ENCODE assay signal across 10 cellular contexts in the genomic region with DNA sequence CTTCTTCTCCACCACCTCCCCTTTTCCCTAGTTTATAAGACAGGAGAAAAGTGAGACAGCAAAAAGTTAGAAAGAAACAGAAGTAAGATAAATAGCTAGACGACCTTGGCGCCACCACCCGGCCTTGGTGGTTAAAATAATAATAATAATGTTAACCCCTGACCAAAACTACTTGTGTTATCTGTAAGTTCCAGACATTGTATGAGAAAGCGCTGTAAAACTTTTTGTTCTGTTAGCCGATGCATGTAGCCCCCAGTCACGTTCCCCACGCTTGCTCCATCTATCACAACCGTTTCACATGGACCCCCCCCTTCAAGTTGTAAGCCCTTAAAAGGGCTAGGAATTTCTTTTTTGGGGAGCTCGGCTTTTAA. TPM values are rescaled to one million over a fixed set of nuclear protein-coding genes. Genes with fewer than 3 reads are reported as not detected.
A peak's percentile ranks its signal among the peaks of the same experiment; 100 is the strongest.
DNase-seq lines count a peak whose midpoint lies in the region; ATAC-seq and TF ChIP-seq lines count a peak whose summit lies in the region.
"Had no signal": no experiment of that assay in that cellular context is flagged by ENCODE, and none has a peak within 500 bp of the region (broad histone marks: within the 10 kb centered on the region; RNA-seq: fewer than 3 reads in every experiment).

No MANE protein-coding gene starts in this region.

- H3K4me1 ChIP-seq in OCI-LY3 (ENCODE audit: low read length) (peaks cover 31% of the 10 kb centered on the region), endocrine pancreas (ENCODE audit: control insufficient read depth, insufficient read depth, low read length) (no peaks in the 10 kb centered on the region), smooth muscle cell (ENCODE audit: low read depth) (peaks cover 39% of the 10 kb centered on the region)

- H3K4me2 ChIP-seq in OCI-LY3 (ENCODE audit: low read length) (peak overlapping the region; percentile 84), smooth muscle cell (peak overlapping the region; percentile 92)

- 45% methylated on average over 9 of the region's 9 CpGs for WGBS in smooth muscle cell (ENCODE audit: low lambda C conversion rate)

- H3K27me3 ChIP-seq in OCI-LY3 (ENCODE audit: low read depth, low read length) (peaks cover 22% of the 10 kb centered on the region), endocrine pancreas (ENCODE audit: control insufficient read depth, insufficient read depth, low read length) (no peaks in the 10 kb centered on the region), smooth muscle cell (ENCODE audit: low read depth) (no peaks in the 10 kb centered on the region)
- H3K27me3 ChIP-seq: SJCRH30 had no signal

- H3K79me2 ChIP-seq in OCI-LY3 (ENCODE audit: low read length) (peaks cover 35% of the 10 kb centered on the region), smooth muscle cell (ENCODE audit: low read depth) (peaks cover 24% of the 10 kb centered on the region)

- ATAC-seq in esophagus mucosa = no peak

- H4K20me1 ChIP-seq in OCI-LY3 (ENCODE audit: insufficient read depth, low read length) = peaks cover 12% of the 10 kb centered on the region; the same call in 1 of the 2 replicates
- no peaks in the 10 kb centered on the region for H4K20me1 ChIP-seq in smooth muscle cell (ENCODE audit: low read depth)

- no peak for DNase-seq in activated CD4-positive, alpha-beta T cell treated with anti-CD3 and anti-CD28 coated beads, Interleukin-2, amount 10 ng/mL, durations not matched to agents 7 days and 5 days
- DNase-seq in activated CD4-positive, alpha-beta T cell treated with anti-CD3 and anti-CD28 coated beads for 1 hour = no peak
- no peak for DNase-seq in smooth muscle cell (lab: John Stamatoyannopoulos, UW; ENCODE audit: unreplicated experiment)
- DNase-seq in NK-92 (lab: John Stamatoyannopoulos, UW; ENCODE audit: unreplicated experiment) = no peak
- DNase-seq in activated effector memory CD4-positive, alpha-beta T cell treated with Interleukin-2 at 50 U/mL for 16 hours = no peak
- DNase-seq: cortex of kidney had no signal

- peaks cover 19% of the 10 kb centered on the region for H3K36me3 Mint-ChIP-seq in activated CD4-positive, alpha-beta T cell treated with anti-CD3 and anti-CD28 coated beads, Interleukin-2, amount 10 ng/mL, durations not matched to agents 7 days and 5 days (ENCODE audit: low read depth)

- CTCF ChIA-PET in activated CD4-positive, alpha-beta T cell treated with anti-CD3 and anti-CD28 coated beads, Interleukin-2, amount 10 ng/mL, durations not matched to agents 7 days and 5 days (lab: Charles Lee) = interaction anchor here (1.0 to 2.5 kb wide), 4 partner anchors 8 to 69 kb away, joined by 3 to 7 read pairs (median 5); no protein-coding TSS in a partner anchor

- H3K4me3 ChIP-seq in OCI-LY3 (ENCODE audit: low read length) = peak overlapping the region; percentile 89
- peak overlapping the region; percentile 87 for H3K4me3 ChIP-seq in endocrine pancreas (ENCODE audit: control insufficient read depth, insufficient read depth, low read length)
- H3K4me3 ChIP-seq in smooth muscle cell = peak overlapping the region; percentile 82

- POLR2A ChIA-PET in activated CD4-positive, alpha-beta T cell treated with anti-CD3 and anti-CD28 coated beads, Interleukin-2, amount 10 ng/mL, durations not matched to agents 7 days and 5 days (lab: Charles Lee) = interaction anchor here (0.5 to 1.0 kb wide), 2 partner anchors 34 to 522 kb away, joined by 3 read pairs; no protein-coding TSS in a partner anchor

- H2AFZ ChIP-seq in OCI-LY3 (ENCODE audit: low read depth, low read length) = no peak overlapping the region
- peak overlapping the region; percentile 97 for H2AFZ ChIP-seq in smooth muscle cell (ENCODE audit: low read depth)

- peaks cover 10% of the 10 kb centered on the region for H3F3A ChIP-seq in smooth muscle cell (ENCODE audit: low read depth)

- peak overlapping the region; percentile 97 for H3K27ac Mint-ChIP-seq in activated CD4-positive, alpha-beta T cell treated with anti-CD3 and anti-CD28 coated beads, Interleukin-2, amount 10 ng/mL, durations not matched to agents 7 days and 5 days

- H3K36me3 ChIP-seq in OCI-LY3 (replicated peaks; ENCODE audit: low read depth, low read length) (peaks cover 9% of the 10 kb centered on the region), endocrine pancreas (ENCODE audit: control insufficient read depth, insufficient read depth, low read length) (no peaks in the 10 kb centered on the region), smooth muscle cell (ENCODE audit: low read depth) (no peaks in the 10 kb centered on the region)
- H3K36me3 ChIP-seq: SJCRH30 had no signal

- H3K9me3 Mint-ChIP-seq in activated CD4-positive, alpha-beta T cell treated with anti-CD3 and anti-CD28 coated beads, Interleukin-2, amount 10 ng/mL, durations not matched to agents 7 days and 5 days = no peaks in the 10 kb centered on the region

- H3K9me3 ChIP-seq in OCI-LY3 (ENCODE audit: insufficient read depth, low read length) (no peaks in the 10 kb centered on the region), endocrine pancreas (ENCODE audit: control insufficient read depth, low read length) (no peaks in the 10 kb centered on the region), smooth muscle cell (replicated peaks; ENCODE audit: low read depth) (no peaks in the 10 kb centered on the region)
- H3K9me3 ChIP-seq: SJCRH30 had no signal

- TF ChIP-seq CTCF in OCI-LY3 (IDR thresholded peaks at IDR 0.05; ENCODE audit: low read depth, low read length) = peak; percentile 26; the same call in 1 of the 2 replicates
- no peak for TF ChIP-seq CTCF in smooth muscle cell (IDR thresholded peaks at IDR 0.05; ENCODE audit: borderline replicate concordance, insufficient read depth, poor library complexity, severe bottlenecking)

- H3K9ac ChIP-seq in OCI-LY3 (ENCODE audit: low read length) (peak overlapping the region; percentile 90; the same call in 1 of the 2 replicates), endocrine pancreas (ENCODE audit: control insufficient read depth, insufficient read depth, low read length) (no peak overlapping the region), smooth muscle cell (ENCODE audit: low read depth) (peak overlapping the region; percentile 66)

- peak overlapping the region; percentile 87 for H3K4me3 Mint-ChIP-seq in activated CD4-positive, alpha-beta T cell treated with anti-CD3 and anti-CD28 coated beads, Interleukin-2, amount 10 ng/mL, durations not matched to agents 7 days and 5 days

- H3K4me1 Mint-ChIP-seq in activated CD4-positive, alpha-beta T cell treated with anti-CD3 and anti-CD28 coated beads, Interleukin-2, amount 10 ng/mL, durations not matched to agents 7 days and 5 days = peaks cover 36% of the 10 kb centered on the region

- peaks cover 9% of the 10 kb centered on the region for H3K27me3 Mint-ChIP-seq in activated CD4-positive, alpha-beta T cell treated with anti-CD3 and anti-CD28 coated beads, Interleukin-2, amount 10 ng/mL, durations not matched to agents 7 days and 5 days

- H3K27ac ChIP-seq in OCI-LY3 (ENCODE audit: low read length) (no peak overlapping the region), smooth muscle cell (ENCODE audit: low read depth) (peak overlapping the region; percentile 68)

RNA-seq across cellular contexts. Expression of a gene that starts 1.5 kb away (rescaled TPM):
- 100 to 1,000 TPM; 118 to 141 TPM for total RNA-seq in activated CD4-positive, alpha-beta T cell treated with anti-CD3 and anti-CD28 coated beads, Interleukin-2, amount 10 ng/mL, durations not matched to agents 7 days and 5 days
- total RNA-seq in smooth muscle cell (18.6 and 20.8 TPM in 2 replicates), esophagus mucosa (15.9 TPM)
- 8.6 and 9.1 TPM in 2 replicates for polyA plus RNA-seq in smooth muscle cell

RNA-seq across cellular contexts. Expression of a gene that starts 53.1 kb away (rescaled TPM):
- total RNA-seq in activated CD4-positive, alpha-beta T cell treated with anti-CD3 and anti-CD28 coated beads, Interleukin-2, amount 10 ng/mL, durations not matched to agents 7 days and 5 days = under 1 TPM in 1 of 2 experiments, not detected in 1; 0.15 TPM
- not detected in 2 replicates for total RNA-seq in smooth muscle cell
- 0.18 TPM in 1 of 2 replicates, not detected in the other for polyA plus RNA-seq in smooth muscle cell
- total RNA-seq in esophagus mucosa = not detected
- total RNA-seq: SJCRH30 had no signal
